In the genomic region with DNA sequence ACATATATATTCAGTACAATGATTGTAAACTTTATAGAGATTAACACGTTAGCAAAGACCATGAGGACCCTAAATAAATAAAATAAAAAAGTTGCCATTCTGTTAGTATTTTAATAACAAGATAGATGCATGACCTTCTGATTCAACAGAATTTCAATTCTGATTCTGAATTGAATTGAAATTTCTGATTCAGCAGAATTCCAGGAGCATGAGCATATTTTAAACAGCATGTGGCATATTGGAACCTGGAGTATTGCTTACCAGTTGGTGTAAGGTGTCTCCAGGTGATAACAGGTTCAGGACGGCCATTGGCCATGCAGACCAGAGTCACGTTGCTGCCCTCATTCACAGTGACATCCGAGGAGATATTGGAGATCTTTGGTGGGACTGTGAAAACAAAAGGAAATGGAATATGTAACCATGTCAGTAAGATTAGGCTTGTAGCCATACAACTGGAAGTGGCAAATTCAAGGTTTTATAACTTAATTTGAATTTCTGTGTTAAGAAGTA, we compare ENCODE assay signal across 31 cellular contexts.
"Had no signal": no experiment of that assay in that cellular context is flagged by ENCODE, and none has a peak within 500 bp of the region (broad histone marks: within the 10 kb centered on the region; RNA-seq: fewer than 3 reads in every experiment).

No MANE protein-coding gene starts in this region.

- DNase-seq: activated CD4-positive, alpha-beta memory T cell treated with anti-CD3 and anti-CD28 coated beads, Interleukin-2, amount 10 ng/mL, durations not matched to agents 7 days and 5 days; activated CD4-positive, alpha-beta T cell treated with anti-CD3 and anti-CD28 coated beads for 1 hour; activated CD4-positive, alpha-beta T cell treated with anti-CD3 and anti-CD28 coated beads for 4 hours; activated CD4-positive, alpha-beta T cell treated with anti-CD3 and anti-CD28 coated beads, Interleukin-2, amount 10 ng/mL, durations not matched to agents 7 days and 5 days; activated CD4-positive, alpha-beta T cell treated with anti-CD3 and anti-CD28 coated beads, Interleukin-2, amount 50 U/mL, for 4 hours; activated CD8-positive, alpha-beta memory T cell treated with anti-CD3 and anti-CD28 coated beads, Interleukin-2, amount 50 U/mL, for 48 hours; activated gamma-delta T cell; activated naive CD4-positive, alpha-beta T cell; activated naive CD4-positive, alpha-beta T cell treated with anti-CD3 and anti-CD28 coated beads, Interleukin-2, amount 10 ng/mL, durations not matched to agents 7 days and 5 days; activated naive CD8-positive, alpha-beta T cell treated with anti-CD3 and anti-CD28 coated beads, Interleukin-2, amount 10 ng/mL, durations not matched to agents 7 days and 5 days; activated T-cell treated with anti-CD3 and anti-CD28 coated beads for 4 hours; activated T-cell treated with anti-CD3 and anti-CD28 coated beads, Interleukin-2, amount 50 U/mL, for 24 hours; activated T-cell treated with anti-CD3 and anti-CD28 coated beads, Interleukin-2, amount 50 U/mL, for 72 hours; central memory CD4-positive, alpha-beta T cell; cerebellar nuclear complex; colonic mucosa; effector CD8-positive, alpha-beta T cell; esophagus squamous epithelium; head of caudate nucleus; T-helper 2 cell had no signal

- H3K4me3 ChIP-seq: ascending aorta, breast epithelium, cardiac muscle cell, colonic mucosa, esophagus squamous epithelium had no signal

- H3K9me3 ChIP-seq: ascending aorta, breast epithelium, colonic mucosa, esophagus squamous epithelium had no signal

- H3K27me3 ChIP-seq: ascending aorta, breast epithelium, cardiac muscle cell, colonic mucosa, esophagus squamous epithelium had no signal

- H3K27ac ChIP-seq: ascending aorta, breast epithelium, cardiac muscle cell, colonic mucosa, epithelial cell of prostate, esophagus squamous epithelium, VCaP had no signal

- ATAC-seq: activated naive CD4-positive, alpha-beta T cell treated with anti-CD3 and anti-CD28 coated beads, Interleukin-2, amount 50 U/mL, for 72 hours; activated T-cell treated with anti-CD3 and anti-CD28 coated beads, Interleukin-2, amount 50 U/mL, for 72 hours; WTC11 had no signal

- H3K36me3 ChIP-seq: ascending aorta, breast epithelium, cardiac muscle cell, colonic mucosa, esophagus squamous epithelium had no signal

- H3K4me1 ChIP-seq: ascending aorta, breast epithelium, colonic mucosa, esophagus squamous epithelium had no signal

- FAIRE-seq: endometrium, endothelial cell of umbilical vein, frontal cortex, TTC549 had no signal
